In the genomic region with DNA sequence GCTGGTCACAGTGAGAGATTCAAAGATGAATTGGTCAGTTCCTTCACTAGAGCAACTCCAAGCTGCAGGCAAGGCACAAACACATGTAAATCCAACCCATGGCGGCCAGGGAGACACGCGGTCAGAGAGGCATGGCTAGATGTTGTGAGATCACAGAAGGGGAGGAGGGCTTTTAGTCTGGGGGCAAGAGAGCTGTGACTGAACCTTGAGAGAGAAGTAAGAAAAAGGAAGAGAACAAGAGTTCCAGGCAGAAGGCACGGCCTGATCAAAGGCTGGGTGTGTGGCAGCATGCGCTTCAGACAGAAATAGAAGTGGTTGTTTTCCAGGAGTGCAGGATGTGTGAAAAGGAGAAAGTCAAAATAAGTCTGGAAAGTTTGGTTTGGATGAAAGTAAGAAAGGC, we compare ENCODE assay signal across 24 cellular contexts. TPM values are rescaled to one million over a fixed set of nuclear protein-coding genes. Genes with fewer than 3 reads are reported as not detected.
"Had no signal": no experiment of that assay in that cellular context is flagged by ENCODE, and none has a peak within 500 bp of the region (broad histone marks: within the 10 kb centered on the region; RNA-seq: fewer than 3 reads in every experiment).

No MANE protein-coding gene starts in this region.

- H3K27me3 ChIP-seq: breast epithelium, spleen, testis, upper lobe of left lung, vagina had no signal

- FAIRE-seq: TTC549 had no signal

- H3K27ac ChIP-seq: breast epithelium, foreskin keratinocyte, spleen, testis, upper lobe of left lung, vagina, VCaP had no signal

- H3K4me3 ChIP-seq: breast epithelium, spleen, testis, upper lobe of left lung, vagina had no signal

- DNase-seq: activated CD4-positive, alpha-beta memory T cell treated with anti-CD3 and anti-CD28 coated beads for 36 hours; activated CD4-positive, alpha-beta T cell treated with anti-CD3 and anti-CD28 coated beads for 48 hours; activated CD8-positive, alpha-beta memory T cell treated with anti-CD3 and anti-CD28 coated beads, Interleukin-2, amount 50 U/mL, for 48 hours; activated gamma-delta T cell treated with Interleukin-2 at 50 U/mL for 16 hours; activated naive CD8-positive, alpha-beta T cell treated with anti-CD3 and anti-CD28 coated beads, Interleukin-2, amount 50 U/mL, for 24 hours; activated T-cell treated with anti-CD3 and anti-CD28 coated beads, Interleukin-2, amount 50 U/mL, for 24 hours; central memory CD4-positive, alpha-beta T cell; foreskin keratinocyte; glutamatergic neuron; islet precursor cell; left cardiac atrium; naive thymus-derived CD8-positive, alpha-beta T cell; spleen; stimulated activated CD4-positive, alpha-beta T cell treated with anti-CD3 and anti-CD28 coated beads, Interleukin-2, amount 100 ng/mL, for 48 hours; stimulated activated naive CD4-positive, alpha-beta T cell treated with Interleukin-2 at 50 U/mL for 16 hours; upper lobe of left lung had no signal

- H3K36me3 ChIP-seq: breast epithelium, spleen, vagina had no signal

- H3K4me1 ChIP-seq: breast epithelium, foreskin keratinocyte, spleen, upper lobe of left lung had no signal

- H3K9me3 ChIP-seq: breast epithelium, spleen, testis, upper lobe of left lung, vagina had no signal

- ATAC-seq: activated naive CD8-positive, alpha-beta T cell treated with anti-CD3 and anti-CD28 coated beads, Interleukin-2, amount 50 U/mL, for 24 hours; esophagus mucosa; foreskin keratinocyte; left cardiac atrium; naive thymus-derived CD8-positive, alpha-beta T cell; right cardiac atrium had no signal

RNA-seq across cellular contexts. Expression of a gene that starts 15.9 kb away (rescaled TPM):
- total RNA-seq: activated CD4-positive, alpha-beta memory T cell treated with anti-CD3 and anti-CD28 coated beads for 36 hours; T-helper 1 cell treated with Interleukin-12 subunit alpha and Interleukin-12 subunit beta and Interleukin-4 antibody, amounts not matched to agents 30 ng/mL and 1 ng/mL, for 36 hours had no signal
- polyA plus RNA-seq: naive thymus-derived CD8-positive, alpha-beta T cell had no signal
